22 cellular contexts compared by ENCODE assay signal in the genomic region with DNA sequence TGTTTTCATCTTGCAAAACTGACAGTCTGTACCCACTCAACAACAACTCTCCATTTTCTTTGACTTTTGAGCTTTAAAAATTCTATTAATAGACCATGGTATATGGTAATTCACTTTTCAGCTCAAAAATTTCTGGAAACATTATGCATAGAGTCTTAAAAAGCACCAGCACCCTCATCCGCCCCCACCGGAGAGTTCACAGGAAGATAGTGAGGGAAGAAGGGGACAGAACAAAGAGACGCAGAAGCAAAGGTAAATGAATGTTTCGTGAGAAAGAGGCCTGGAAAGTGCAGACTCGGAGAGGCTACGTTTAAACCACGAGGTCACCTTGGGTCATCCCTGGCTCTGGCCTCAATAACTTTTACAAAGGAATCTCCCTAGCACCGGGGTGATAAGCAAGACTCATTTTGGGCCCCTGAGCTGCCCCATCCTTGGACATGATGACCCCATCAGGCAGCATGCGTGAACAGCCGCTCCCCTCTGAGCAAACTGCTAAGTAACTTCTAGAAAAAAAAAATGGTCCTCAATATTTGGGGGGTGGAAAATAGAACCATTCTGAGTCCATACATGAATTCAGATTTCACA.
DNase-seq lines count a peak whose midpoint lies in the region; ATAC-seq and TF ChIP-seq lines count a peak whose summit lies in the region.
"Had no signal": no experiment of that assay in that cellular context is flagged by ENCODE, and none has a peak within 500 bp of the region (broad histone marks: within the 10 kb centered on the region; RNA-seq: fewer than 3 reads in every experiment).

No MANE protein-coding gene starts in this region.

- H3K36me3 ChIP-seq in colonic mucosa: no peaks in the 10 kb centered on the region
- H3K36me3 ChIP-seq: BE2C had no signal

- no peaks in the 10 kb centered on the region for H3K27me3 ChIP-seq in colonic mucosa
- H3K27me3 ChIP-seq: BE2C had no signal

- TF ChIP-seq CTCF in colonic mucosa (IDR thresholded peaks at IDR 0.05): no peak

- no peaks in the 10 kb centered on the region for H3K4me1 ChIP-seq in colonic mucosa
- H3K4me1 ChIP-seq: BE2C had no signal

- no peak overlapping the region for H3K9ac ChIP-seq in colonic mucosa (ENCODE audit: low read depth in 2 of 2, low read length in 2 of 2)

- intact Hi-C loops in colonic mucosa (cut with DNase I): no loop called here

- H3K9me3 ChIP-seq in colonic mucosa: no peaks in the 10 kb centered on the region
- H3K9me3 ChIP-seq: BE2C had no signal

- no peak overlapping the region for H3K4me3 ChIP-seq in colonic mucosa
- H3K4me3 ChIP-seq: GM12878, GM23338 had no signal

- no peak overlapping the region for H3K27ac ChIP-seq in colonic mucosa

- no peak for ATAC-seq in GM19351 (IDR thresholded peaks at IDR 0.05; ENCODE audit: unreplicated experiment)
- ATAC-seq in HG02938 (IDR thresholded peaks at IDR 0.05; ENCODE audit: unreplicated experiment): no peak
- ATAC-seq: GM12878, GM23338, HCT116, HepG2 had no signal

- DNase-seq in colonic mucosa: peak; percentile 8
- DNase-seq in islet precursor cell: peak; percentile 35
- peak; percentile 53 for DNase-seq in putamen (ENCODE audit: low spot score)
- peak; percentile 36 for DNase-seq in ureter (ENCODE audit: low spot score)
- DNase-seq in SKM-1 (lab: John Stamatoyannopoulos, UW; ENCODE audit: unreplicated experiment): no peak
- DNase-seq in SW 1271 (lab: John Stamatoyannopoulos, UW): no peak
- DNase-seq: BE2C; C1 segment of cervical spinal cord; CD4-positive, CD25-positive, alpha-beta regulatory T cell; CD8-positive, alpha-beta memory T cell; COR-L47; DMS 273 treated with DMSO at 0.1 percent for 48 hours; DMS53; DND-41; EL; HFFc6 had no signal

Comparison
In these comparisons a context has a peak if more than half of its experiments do, and no peak if none do; other contexts are left out.
1. DNase-seq: peak in colonic mucosa (single experiment), islet precursor cell (single experiment), putamen (single experiment) and ureter (single experiment); none in SKM-1 (single experiment) and SW 1271 (0 of 2).